11 cellular contexts compared by ENCODE assay signal in genomic region chr20:15332711-15333160, GRCh38.
DNase-seq lines count a peak whose midpoint lies in the region; ATAC-seq and TF ChIP-seq lines count a peak whose summit lies in the region.
"Had no signal": no experiment of that assay in that cellular context is flagged by ENCODE, and none has a peak within 500 bp of the region (broad histone marks: within the 10 kb centered on the region; RNA-seq: fewer than 3 reads in every experiment).

No MANE protein-coding gene starts in this region.

- no peak for TF ChIP-seq CTCF in GM20000 (IDR thresholded peaks at IDR 0.05; ENCODE audit: extremely low read depth, missing control alignments)

- DNase-seq in GM20000 (ENCODE audit: low spot score) (peak; percentile 3), HPDE6-E6E7 (ENCODE audit: extremely low spot score) (no peak)
- no peak for DNase-seq in stimulated activated CD4-positive, alpha-beta T cell treated with anti-CD3 and anti-CD28 coated beads, Interleukin-1b, Interleukin-23, amount 100 ng/mL, for 48 hours
- no peak for DNase-seq in activated CD4-positive, alpha-beta T cell treated with anti-CD3 and anti-CD28 coated beads for 1 hour
- DNase-seq in activated effector memory CD4-positive, alpha-beta T cell treated with anti-CD3 and anti-CD28 coated beads, Interleukin-2, amount 50 U/mL, for 16 hours: no peak
- DNase-seq: dorsolateral prefrontal cortex, NCI-H446, upper lobe of left lung had no signal

- ATAC-seq in GM18505 (IDR thresholded peaks at IDR 0.05; ENCODE audit: unreplicated experiment): peak; percentile 79
- peak; percentile 83 for ATAC-seq in HG02885 (IDR thresholded peaks at IDR 0.05; ENCODE audit: poor library complexity, unreplicated experiment)
- peak; percentile 80 for ATAC-seq in HG03520 (IDR thresholded peaks at IDR 0.05; ENCODE audit: unreplicated experiment)

- TF ChIP-seq POLR2A in GM18505 (IDR thresholded peaks at IDR 0.05; ENCODE audit: borderline replicate concordance, extremely low read depth, insufficient read depth, insufficient read length): no peak
